16 cellular contexts compared by ENCODE assay signal in genomic region chr7:90222811-90223725, GRCh38. TPM values are rescaled to one million over a fixed set of nuclear protein-coding genes. Genes with fewer than 3 reads are reported as not detected.
A peak's percentile ranks its signal among the peaks of the same experiment; 100 is the strongest.
DNase-seq lines count a peak whose midpoint lies in the region; ATAC-seq and TF ChIP-seq lines count a peak whose summit lies in the region.
"Had no signal": no experiment of that assay in that cellular context is flagged by ENCODE, and none has a peak within 500 bp of the region (broad histone marks: within the 10 kb centered on the region; RNA-seq: fewer than 3 reads in every experiment).

No MANE protein-coding gene starts in this region.

- H3K4me1 Mint-ChIP-seq in natural killer cell: no peaks in the 10 kb centered on the region
- H3K4me1 Mint-ChIP-seq: activated CD4-positive, alpha-beta memory T cell treated with anti-CD3 and anti-CD28 coated beads, Interleukin-2, amount 10 ng/mL, durations not matched to agents 7 days and 5 days; IgD-negative memory B cell had no signal

- H3K4me3 Mint-ChIP-seq in natural killer cell: no peak overlapping the region
- H3K4me3 Mint-ChIP-seq: activated CD4-positive, alpha-beta memory T cell treated with anti-CD3 and anti-CD28 coated beads, Interleukin-2, amount 10 ng/mL, durations not matched to agents 7 days and 5 days; dendritic cell treated with granulocyte-macrophage colony-stimulating factor and Interleukin-4, amounts not matched to agents 40 ng/mL and 50 ng/mL, for 4 days; IgD-negative memory B cell had no signal

- H3K4me3 ChIP-seq in PC-3 (ENCODE audit: low read length) (no peak overlapping the region), rectal smooth muscle tissue (ENCODE audit: low read length) (no peak overlapping the region)
- H3K4me3 ChIP-seq: hepatocyte, testis had no signal

- no TSS peak for BruUV-seq in PC-3 (replicated peaks; lab: Mats Ljungman, UMichigan)

- H3K27ac ChIP-seq in PC-3 (ENCODE audit: low read length): 0 out of 2 replicates have a peak overlapping the region, but pooled peaks have one; percentile 5
- H3K27ac ChIP-seq in rectal smooth muscle tissue (ENCODE audit: low read depth, low read length): peak overlapping the region; percentile 33
- H3K27ac ChIP-seq: hepatocyte, testis had no signal

- peak; percentile 40 for DNase-seq in PC-3
- peak; percentile 16 for DNase-seq in fibroblast of the conjunctiva (ENCODE audit: low read depth)
- no peak for DNase-seq in natural killer cell
- no peak for DNase-seq in OCI-M2 (lab: John Stamatoyannopoulos, UW; ENCODE audit: unreplicated experiment)
- no peak for DNase-seq in nucleus accumbens (lab: John Stamatoyannopoulos, UW)
- DNase-seq: activated CD4-positive, alpha-beta memory T cell treated with anti-CD3 and anti-CD28 coated beads, Interleukin-2, amount 10 ng/mL, durations not matched to agents 7 days and 5 days; activated naive CD4-positive, alpha-beta T cell treated with anti-CD3 and anti-CD28 coated beads, Interleukin-2, amount 50 U/mL, for 16 hours; DMS 273 treated with DMSO at 0.1 percent for 48 hours; NCI-H446; testis had no signal

- H2AFZ ChIP-seq in PC-3 (ENCODE audit: low read length): no peak overlapping the region
- H2AFZ ChIP-seq: hepatocyte had no signal

- ATAC-seq in GM18867 (IDR thresholded peaks at IDR 0.05; ENCODE audit: unreplicated experiment) (peak; percentile 65), PC-3 (peak; percentile 43), natural killer cell (no peak), esophagus mucosa (no peak)

- H3K9ac ChIP-seq in PC-3 (ENCODE audit: low read length) (no peak overlapping the region), rectal smooth muscle tissue (ENCODE audit: low read length) (no peak overlapping the region)

- no peak for TF ChIP-seq CTCF in PC-3 (conservative IDR thresholded peaks at IDR 0.05; ENCODE audit: low read depth, low read length)
- TF ChIP-seq CTCF in natural killer cell (IDR thresholded peaks at IDR 0.05): no peak

- intact Hi-C loops in PC-3 (cut with micrococcal nuclease) (no loop called here), natural killer cell (cut with micrococcal nuclease) (no loop called here)

- H3K79me2 ChIP-seq in PC-3 (ENCODE audit: low read length): 0 out of 2 replicates have a peak, but pooled peaks cover 5% of the 10 kb centered on the region
- H3K79me2 ChIP-seq: hepatocyte had no signal

- H3K4me1 ChIP-seq in PC-3 (ENCODE audit: insufficient read depth, low read length): peaks cover 9% of the 10 kb centered on the region; the same call in 1 of the 2 replicates
- H3K4me1 ChIP-seq in rectal smooth muscle tissue (ENCODE audit: control insufficient read depth, insufficient read depth, low read length): no peaks in the 10 kb centered on the region
- H3K4me1 ChIP-seq: testis had no signal

- no peak overlapping the region for H3K4me2 ChIP-seq in PC-3 (ENCODE audit: low read length)
- H3K4me2 ChIP-seq: hepatocyte had no signal

- CTCF ChIA-PET in PC-3 (lab: Charles Lee): no interaction called here

- H4K20me1 ChIP-seq in PC-3 (ENCODE audit: low read length): no peaks in the 10 kb centered on the region

- no peaks in the 10 kb centered on the region for H3K36me3 Mint-ChIP-seq in natural killer cell

- POLR2A ChIA-PET in PC-3 (lab: Charles Lee; ENCODE audit: unreplicated experiment): interaction anchor here (0.7 kb wide), 1 partner anchor 11 kb away, joined by 5 read pairs; the partner anchor contains the start of gene STEAP2

- no peaks in the 10 kb centered on the region for H3F3A ChIP-seq in PC-3 (ENCODE audit: low read length, unreplicated experiment)

- no peaks in the 10 kb centered on the region for H3K9me3 Mint-ChIP-seq in natural killer cell
- H3K9me3 Mint-ChIP-seq: activated CD4-positive, alpha-beta memory T cell treated with anti-CD3 and anti-CD28 coated beads, Interleukin-2, amount 10 ng/mL, durations not matched to agents 7 days and 5 days; dendritic cell treated with granulocyte-macrophage colony-stimulating factor and Interleukin-4, amounts not matched to agents 40 ng/mL and 50 ng/mL, for 4 days; IgD-negative memory B cell had no signal

- no peaks in the 10 kb centered on the region for H3K36me3 ChIP-seq in PC-3 (ENCODE audit: low read depth, low read length)
- no peaks in the 10 kb centered on the region for H3K36me3 ChIP-seq in rectal smooth muscle tissue (ENCODE audit: control insufficient read depth, insufficient read depth, low read length)

- H3K27me3 Mint-ChIP-seq in natural killer cell (ENCODE audit: low read depth in 2 of 2): peaks cover 20 to 28% of the 10 kb centered on the region in 2 donors

- no peaks in the 10 kb centered on the region for H3K9me3 ChIP-seq in PC-3 (ENCODE audit: low read length)
- H3K9me3 ChIP-seq: testis had no signal

- H3K27me3 ChIP-seq in PC-3 (ENCODE audit: low read length) (no peaks in the 10 kb centered on the region), rectal smooth muscle tissue (ENCODE audit: control insufficient read depth, insufficient read depth, low read length) (no peaks in the 10 kb centered on the region)
- H3K27me3 ChIP-seq: hepatocyte, testis had no signal

- H3K9me2 ChIP-seq in PC-3 (replicated peaks; ENCODE audit: low read length): no peaks in the 10 kb centered on the region

- H3K27ac Mint-ChIP-seq in natural killer cell: no peak overlapping the region
- H3K27ac Mint-ChIP-seq: activated CD4-positive, alpha-beta memory T cell treated with anti-CD3 and anti-CD28 coated beads, Interleukin-2, amount 10 ng/mL, durations not matched to agents 7 days and 5 days; dendritic cell treated with granulocyte-macrophage colony-stimulating factor and Interleukin-4, amounts not matched to agents 40 ng/mL and 50 ng/mL, for 4 days; IgD-negative memory B cell had no signal

RNA-seq across cellular contexts. Expression of gene STEAP2, which starts 11.5 kb away (rescaled TPM):
- total RNA-seq in PC-3 (2014; rRNA removed) (4.7 and 7.0 TPM in 2 replicates), natural killer cell (under 1 TPM in 2 of 3 donors, not detected in 1; 0.05 to 0.16 TPM), esophagus mucosa (2.4 TPM)

RNA-seq across cellular contexts. Expression of gene CFAP69, which starts 21.9 kb away (rescaled TPM):
- total RNA-seq in PC-3 (2014; rRNA removed): 3.1 and 6.6 TPM in 2 replicates
- under 1 TPM in 1 of 3 donors, not detected in 2; 0.13 TPM for total RNA-seq in natural killer cell
- 1.1 TPM for total RNA-seq in esophagus mucosa
- total RNA-seq: activated CD4-positive, alpha-beta memory T cell treated with anti-CD3 and anti-CD28 coated beads, Interleukin-2, amount 10 ng/mL, durations not matched to agents 7 days and 5 days had no signal

Comparison
In these comparisons a context has a peak if more than half of its experiments do, and no peak if none do; other contexts are left out.
1. ATAC-seq: peak in GM18867 (single experiment) and PC-3 (single experiment); none in natural killer cell (0 of 3) and esophagus mucosa (single experiment).
2. DNase-seq: peak in PC-3 (single experiment) and fibroblast of the conjunctiva (single experiment); none in natural killer cell (single experiment), OCI-M2 (single experiment) and nucleus accumbens (0 of 56).